In genomic region chr3:65588884-65589283, GRCh38 we compare ENCODE assay signal across 20 cellular contexts.
DNase-seq lines count a peak whose midpoint lies in the region; ATAC-seq, FAIRE-seq and TF ChIP-seq lines count a peak whose summit lies in the region.
"Had no signal": no experiment of that assay in that cellular context is flagged by ENCODE, and none has a peak within 500 bp of the region (broad histone marks: within the 10 kb centered on the region; RNA-seq: fewer than 3 reads in every experiment).

No MANE protein-coding gene starts in this region.

- H4K20me1 ChIP-seq in IMR-90 (ENCODE audit: insufficient read depth, low read length): peaks cover 3% of the 10 kb centered on the region; the same call in 1 of the 2 replicates
- H4K20me1 ChIP-seq: BLaER1 treated with 17β-estradiol and CSF1 and Interleukin-3, amounts not matched to agents 10 nM and 100 nM had no signal

- H4K5ac ChIP-seq in IMR-90 (ENCODE audit: low read depth, low read length): no peak overlapping the region

- no peaks in the 10 kb centered on the region for H3K36me3 Mint-ChIP-seq in CD8-positive, alpha-beta memory T cell
- H3K36me3 Mint-ChIP-seq: CD8-positive, alpha-beta T cell had no signal

- in situ Hi-C loops in IMR-90 (cut with MboI; ENCODE audit: low sequenced_read_pairs): no loop called here

- no peak for DNase-seq in CD8-positive, alpha-beta memory T cell
- DNase-seq in IMR-90 (no peak), left colon (no peak), urothelium cell line (ENCODE audit: low spot score) (no peak), NK-92 (lab: John Stamatoyannopoulos, UW; ENCODE audit: unreplicated experiment) (no peak)
- DNase-seq: AML-193; CD4-positive, alpha-beta T cell; CD8-positive, alpha-beta T cell; COR-L47; DMS 273 treated with DMSO at 0.1 percent for 48 hours; DMS79 treated with DMSO at 0.1 percent for 48 hours; GF-D8 had no signal

- WGBS in IMR-90 (ENCODE audit: extremely low coverage in 2 of 2, insufficient read length in 1 of 2), 2 experiments: 80% methylated on average over 2 of the region's 3 CpGs; no CpG with 5 or more reads in 1 of the 2 experiments

- no peak overlapping the region for H2AK9ac ChIP-seq in IMR-90 (replicated peaks; ENCODE audit: low read depth, low read length, poor library complexity)

- peak overlapping the region in 1 of 2 experiments; percentile 18; a peak in 1 of 4 replicates for H4K8ac ChIP-seq in IMR-90 (ENCODE audit: low read depth in 2 of 2, low read length in 2 of 2)

- no peak overlapping the region for H3K18ac ChIP-seq in IMR-90 (ENCODE audit: low read depth, low read length)

- H2BK20ac ChIP-seq in IMR-90 (ENCODE audit: low read depth, low read length): no peak overlapping the region

- no peak overlapping the region for H3K4me2 ChIP-seq in IMR-90 (ENCODE audit: low read depth, low read length)
- H3K4me2 ChIP-seq: A549; BLaER1 treated with 17β-estradiol and CSF1 and Interleukin-3, amounts not matched to agents 10 nM and 100 nM had no signal

- no peaks in the 10 kb centered on the region; the same call in 1 of the 2 replicates for H3K9me1 ChIP-seq in IMR-90 (ENCODE audit: insufficient read depth, low read length)

- no peaks in the 10 kb centered on the region for H3K4me1 Mint-ChIP-seq in CD8-positive, alpha-beta memory T cell
- H3K4me1 Mint-ChIP-seq: B cell had no signal

- H3K9me3 Mint-ChIP-seq in CD8-positive, alpha-beta memory T cell: peaks cover 0 to 8% (median 0%) of the 10 kb centered on the region in 5 donors

- no peaks in the 10 kb centered on the region for H3K27me3 Mint-ChIP-seq in CD8-positive, alpha-beta memory T cell
- H3K27me3 Mint-ChIP-seq: B cell; CD4-positive, alpha-beta T cell had no signal

- no peak overlapping the region for H3K4ac ChIP-seq in IMR-90 (ENCODE audit: low read depth, low read length)

- no peak overlapping the region for H3K4me3 ChIP-seq in CD8-positive, alpha-beta memory T cell (ENCODE audit: low read length)
- no peak overlapping the region for H3K4me3 ChIP-seq in IMR-90 (ENCODE audit: insufficient read depth, low read depth, low read length)
- H3K4me3 ChIP-seq: A549; BLaER1 treated with 17β-estradiol and CSF1 and Interleukin-3, amounts not matched to agents 10 nM and 100 nM had no signal

- peak overlapping the region; percentile 45 for H3K27ac ChIP-seq in CD8-positive, alpha-beta memory T cell (ENCODE audit: low read depth, low read length)
- H3K27ac ChIP-seq in IMR-90 (ENCODE audit: insufficient read depth, low read length): no peak overlapping the region
- H3K27ac ChIP-seq: 22Rv1; A549; BLaER1 treated with 17β-estradiol and CSF1 and Interleukin-3, amounts not matched to agents 10 nM and 100 nM; C4-2B had no signal

- no peak for FAIRE-seq in urothelium cell line (lab: Jason Lieb, UNC)
- FAIRE-seq: A549, G401.6, GM12891, GM19239 had no signal

- H3K27me3 ChIP-seq in CD8-positive, alpha-beta memory T cell (ENCODE audit: insufficient read depth, low read length, poor library complexity, severe bottlenecking): no peaks in the 10 kb centered on the region
- no peaks in the 10 kb centered on the region for H3K27me3 ChIP-seq in IMR-90 (ENCODE audit: control insufficient read depth, insufficient read depth, low read length)
- H3K27me3 ChIP-seq: BLaER1 treated with 17β-estradiol and CSF1 and Interleukin-3, amounts not matched to agents 10 nM and 100 nM had no signal

- no peak overlapping the region for H2BK5ac ChIP-seq in IMR-90 (ENCODE audit: low read depth, low read length, poor library complexity, severe bottlenecking)

- no peaks in the 10 kb centered on the region for H3K4me1 ChIP-seq in CD8-positive, alpha-beta memory T cell (ENCODE audit: insufficient read depth, low read length)
- peaks cover 9% of the 10 kb centered on the region for H3K4me1 ChIP-seq in IMR-90 (ENCODE audit: control insufficient read depth, insufficient read depth, low read length)
- H3K4me1 ChIP-seq: A549 had no signal

- H3K79me1 ChIP-seq in IMR-90 (ENCODE audit: low read depth in 1 of 2, low read length in 2 of 2): peaks cover 22 to 45% of the 10 kb centered on the region in 2 experiments

- no peak for TF ChIP-seq CTCF in IMR-90 (conservative IDR thresholded peaks at IDR 0.05; ENCODE audit: low read depth, low read length)

- no peak overlapping the region for H2AK5ac ChIP-seq in IMR-90 (ENCODE audit: low read depth, low read length)

- no peak overlapping the region for H2BK120ac ChIP-seq in IMR-90 (ENCODE audit: low read depth, low read length)

- H3K36me3 ChIP-seq in CD8-positive, alpha-beta memory T cell (ENCODE audit: insufficient read depth, low read length): no peaks in the 10 kb centered on the region
- no peaks in the 10 kb centered on the region for H3K36me3 ChIP-seq in IMR-90 (ENCODE audit: control insufficient read depth, insufficient read depth, low read length)
- H3K36me3 ChIP-seq: BLaER1 treated with 17β-estradiol and CSF1 and Interleukin-3, amounts not matched to agents 10 nM and 100 nM had no signal

- no TSS peak for BruUV-seq in IMR-90 (replicated peaks; lab: Mats Ljungman, UMichigan)

- no peak overlapping the region for H3K14ac ChIP-seq in IMR-90 (replicated peaks; ENCODE audit: low read depth, low read length)

- H3K23ac ChIP-seq in IMR-90 (ENCODE audit: low read depth, low read length): 0 out of 2 replicates have a peak overlapping the region, but pooled peaks have one; percentile 20

- no peak for TF ChIP-seq POLR2A in IMR-90 (IDR thresholded peaks at IDR 0.05; ENCODE audit: low read depth, low read length)

- no peak overlapping the region for H3K9ac ChIP-seq in IMR-90 (ENCODE audit: low read depth, low read length)
- H3K9ac ChIP-seq: BLaER1 treated with 17β-estradiol and CSF1 and Interleukin-3, amounts not matched to agents 10 nM and 100 nM had no signal

- POLR2A ChIA-PET in CD8-positive, alpha-beta memory T cell (lab: Charles Lee): no interaction called here
- POLR2A ChIA-PET in IMR-90 (lab: Charles Lee; ENCODE audit: unreplicated experiment): no interaction called here

- H3K9me3 ChIP-seq in CD8-positive, alpha-beta memory T cell (ENCODE audit: low read length): no peaks in the 10 kb centered on the region
- H3K9me3 ChIP-seq in IMR-90 (ENCODE audit: control insufficient read depth, insufficient read depth, low read length): no peaks in the 10 kb centered on the region
- H3K9me3 ChIP-seq: A549 had no signal

- no peak overlapping the region for H3K56ac ChIP-seq in IMR-90 (ENCODE audit: extremely low read depth, insufficient read depth, low read length)

- ATAC-seq in IMR-90 (ENCODE audit: low read depth) (peak; percentile 67), left colon (peak; percentile 60)
- ATAC-seq: A549; CD8-positive, alpha-beta T cell had no signal

- no peak overlapping the region for H3K27ac Mint-ChIP-seq in CD8-positive, alpha-beta memory T cell
- H3K27ac Mint-ChIP-seq: B cell; CD4-positive, alpha-beta T cell; CD8-positive, alpha-beta T cell had no signal

- intact Hi-C loops in IMR-90 (cut with micrococcal nuclease) (no loop called here), left colon (cut with DNase I, micrococcal nuclease) (no loop called here)

- H2AFZ ChIP-seq in IMR-90 (replicated peaks; ENCODE audit: low read length, poor library complexity): no peak overlapping the region

- H2BK15ac ChIP-seq in IMR-90 (ENCODE audit: low read depth, low read length): no peak overlapping the region

- TF ChIP-seq RAD21 in IMR-90 (IDR thresholded peaks at IDR 0.05; ENCODE audit: low read length): no peak

- no peak overlapping the region for H4K91ac ChIP-seq in IMR-90 (ENCODE audit: insufficient read depth, low read depth, low read length)

- dilution Hi-C loops in IMR-90 (cut with HindIII; ENCODE audit: low sequenced_read_pairs, unreplicated experiment): no loop called here

- H3K4me3 Mint-ChIP-seq in CD8-positive, alpha-beta memory T cell: no peak overlapping the region
- H3K4me3 Mint-ChIP-seq: B cell; CD4-positive, alpha-beta T cell; CD8-positive, alpha-beta T cell had no signal

- CTCF ChIA-PET in CD8-positive, alpha-beta memory T cell (lab: Charles Lee): no interaction called here
- CTCF ChIA-PET in IMR-90 (lab: Yijun Ruan, JAX): interaction anchor here (1.5 kb wide), 1 partner anchor 24 kb away, joined by 3 read pairs; no protein-coding TSS in a partner anchor

TF ChIP-seq in IMR-90, 13 proteins besides CTCF, POLR2A, EP300 and RAD21:
- TF ChIP-seq USF2 (IDR thresholded peaks at IDR 0.05; ENCODE audit: low read depth, low read length): no peak
- no peak for TF ChIP-seq RFX5 (IDR thresholded peaks at IDR 0.05; ENCODE audit: low read depth, low read length)
- no peak for TF ChIP-seq ELK1 (IDR thresholded peaks at IDR 0.05; ENCODE audit: borderline replicate concordance, low read depth, low read length)
- TF ChIP-seq NFE2L2 (IDR thresholded peaks at IDR 0.05; ENCODE audit: low read depth, low read length): no peak
- no peak for TF ChIP-seq MAZ (IDR thresholded peaks at IDR 0.05; ENCODE audit: borderline replicate concordance, low read depth, low read length)
- TF ChIP-seq RCOR1 (IDR thresholded peaks at IDR 0.05; ENCODE audit: insufficient replicate concordance, low read length): no peak
